ENCODE assay signal across 2 cellular contexts in the genomic region with DNA sequence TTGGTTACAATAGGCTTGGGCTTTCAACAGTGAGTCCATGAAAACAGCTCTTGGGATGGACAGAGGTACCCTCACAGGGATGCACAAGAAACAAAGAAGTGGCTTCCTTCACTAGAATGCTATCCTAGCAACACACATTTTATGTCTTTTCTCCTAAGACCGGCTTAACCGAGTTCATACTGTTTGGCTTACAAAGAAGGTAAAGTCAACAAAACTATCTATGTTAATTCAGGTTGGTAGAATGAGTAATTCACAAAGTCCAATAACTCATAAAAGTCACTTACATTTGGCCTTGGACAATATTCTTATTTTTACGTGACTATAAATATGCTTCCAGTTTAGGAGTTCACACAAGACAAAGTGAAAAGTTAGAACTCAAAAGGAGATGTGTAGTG.
TF ChIP-seq lines count a peak whose summit lies in the region.

No MANE protein-coding gene starts in this region.

TF ChIP-seq in GM23338, 12 proteins besides CTCF, POLR2A, EP300 and RAD21 (continues in another document):
- TF ChIP-seq ZNF462 (CRISPR knock-in tag; IDR thresholded peaks at IDR 0.05) (no peak), ZNF331 (CRISPR knock-in tag; IDR thresholded peaks at IDR 0.05; ENCODE audit: low read depth) (no peak), POLR2AphosphoS5 (IDR thresholded peaks at IDR 0.05; ENCODE audit: low read depth) (no peak), CREB1 (CRISPR knock-in tag; IDR thresholded peaks at IDR 0.05; ENCODE audit: low read depth) (no peak), ZNF114 (CRISPR knock-in tag; IDR thresholded peaks at IDR 0.05) (no peak), EZH2 (IDR thresholded peaks at IDR 0.05; ENCODE audit: low read depth, unreplicated experiment) (no peak), ETS1 (IDR thresholded peaks at IDR 0.05) (no peak), JUNB (IDR thresholded peaks at IDR 0.05; ENCODE audit: unreplicated experiment) (no peak), EZH2phosphoT487 (IDR thresholded peaks at IDR 0.05; ENCODE audit: unreplicated experiment) (no peak)
- TF ChIP-seq, protein P1, sequence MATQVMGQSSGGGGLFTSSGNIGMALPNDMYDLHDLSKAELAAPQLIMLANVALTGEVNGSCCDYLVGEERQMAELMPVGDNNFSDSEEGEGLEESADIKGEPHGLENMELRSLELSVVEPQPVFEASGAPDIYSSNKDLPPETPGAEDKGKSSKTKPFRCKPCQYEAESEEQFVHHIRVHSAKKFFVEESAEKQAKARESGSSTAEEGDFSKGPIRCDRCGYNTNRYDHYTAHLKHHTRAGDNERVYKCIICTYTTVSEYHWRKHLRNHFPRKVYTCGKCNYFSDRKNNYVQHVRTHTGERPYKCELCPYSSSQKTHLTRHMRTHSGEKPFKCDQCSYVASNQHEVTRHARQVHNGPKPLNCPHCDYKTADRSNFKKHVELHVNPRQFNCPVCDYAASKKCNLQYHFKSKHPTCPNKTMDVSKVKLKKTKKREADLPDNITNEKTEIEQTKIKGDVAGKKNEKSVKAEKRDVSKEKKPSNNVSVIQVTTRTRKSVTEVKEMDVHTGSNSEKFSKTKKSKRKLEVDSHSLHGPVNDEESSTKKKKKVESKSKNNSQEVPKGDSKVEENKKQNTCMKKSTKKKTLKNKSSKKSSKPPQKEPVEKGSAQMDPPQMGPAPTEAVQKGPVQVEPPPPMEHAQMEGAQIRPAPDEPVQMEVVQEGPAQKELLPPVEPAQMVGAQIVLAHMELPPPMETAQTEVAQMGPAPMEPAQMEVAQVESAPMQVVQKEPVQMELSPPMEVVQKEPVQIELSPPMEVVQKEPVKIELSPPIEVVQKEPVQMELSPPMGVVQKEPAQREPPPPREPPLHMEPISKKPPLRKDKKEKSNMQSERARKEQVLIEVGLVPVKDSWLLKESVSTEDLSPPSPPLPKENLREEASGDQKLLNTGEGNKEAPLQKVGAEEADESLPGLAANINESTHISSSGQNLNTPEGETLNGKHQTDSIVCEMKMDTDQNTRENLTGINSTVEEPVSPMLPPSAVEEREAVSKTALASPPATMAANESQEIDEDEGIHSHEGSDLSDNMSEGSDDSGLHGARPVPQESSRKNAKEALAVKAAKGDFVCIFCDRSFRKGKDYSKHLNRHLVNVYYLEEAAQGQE (IDR thresholded peaks at IDR 0.05; ENCODE audit: unreplicated experiment), result no peak

TF ChIP-seq in HepG2, 621 proteins besides CTCF, POLR2A, EP300 and RAD21:
- no peak for TF ChIP-seq ZNF550 (CRISPR knock-in tag; IDR thresholded peaks at IDR 0.05; ENCODE audit: borderline replicate concordance)
TF ChIP-seq in HepG2: peak in this region for 0.
